ENCODE assay signal across 11 cellular contexts in the genomic region with DNA sequence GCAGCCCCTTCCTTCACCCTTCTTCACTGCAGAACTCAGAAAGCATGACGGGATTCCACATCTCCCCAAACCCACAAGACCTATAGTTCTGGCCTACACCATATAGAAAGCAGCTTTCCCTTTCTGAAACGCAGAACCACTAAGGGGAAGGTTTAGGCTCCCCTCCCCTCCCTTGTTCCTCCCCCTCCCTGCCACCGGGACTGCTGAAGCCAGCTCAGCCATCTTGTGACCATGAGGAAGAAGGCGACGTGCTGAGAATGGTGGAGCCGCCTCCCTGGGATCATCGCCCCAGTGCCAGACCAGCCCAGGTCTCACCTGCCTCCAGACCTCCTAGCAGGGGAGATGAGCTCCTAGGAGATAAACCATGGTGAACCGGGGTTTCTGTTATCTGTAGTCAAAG. TPM values are rescaled to one million over a fixed set of nuclear protein-coding genes. Genes with fewer than 3 reads are reported as not detected.
A peak's percentile ranks its signal among the peaks of the same experiment; 100 is the strongest.
DNase-seq lines count a peak whose midpoint lies in the region; ATAC-seq and TF ChIP-seq lines count a peak whose summit lies in the region.
"Had no signal": no experiment of that assay in that cellular context is flagged by ENCODE, and none has a peak within 500 bp of the region (broad histone marks: within the 10 kb centered on the region; RNA-seq: fewer than 3 reads in every experiment).

No MANE protein-coding gene starts in this region.

- no peak for ATAC-seq in memory B cell (ENCODE audit: low read depth)

- H3K27ac ChIP-seq in ascending aorta = peak overlapping the region; percentile 65 to 77
- H3K27ac ChIP-seq in stomach = peak overlapping the region in 4 of 5 donors; percentile 24 to 80 (median 56)

- WGBS in stomach, 5 donors = 76 to 87% (median 82%) methylated on average over 7 to 8 of the region's 8 CpGs

- intact Hi-C loops in ascending aorta (cut with DNase I) (loop anchor here (1.0 to 5.0 kb wide), 4 partner anchors 20 to 109 kb away; a partner anchor contains a TSS), stomach (cut with DNase I; ENCODE audit: low total_unique reads) (loop anchor here (5.0 kb wide), 1 partner anchor 36 kb away; no protein-coding TSS in a partner anchor)

- TF ChIP-seq EP300 in stomach (IDR thresholded peaks at IDR 0.05) = no peak

- H3K4me3 ChIP-seq in NB4 (ENCODE audit: low read depth, low read length) (no peak overlapping the region), ascending aorta (no peak overlapping the region), stomach (no peak overlapping the region)
- H3K4me3 ChIP-seq: GM12878, prostate gland had no signal

- H3K36me3 Mint-ChIP-seq in memory B cell = peaks cover 17% of the 10 kb centered on the region

- TF ChIP-seq POLR2A in NB4 (IDR thresholded peaks at IDR 0.05; ENCODE audit: extremely low read depth, insufficient read length) = no peak
- no peak for TF ChIP-seq POLR2A in stomach (IDR thresholded peaks at IDR 0.05)

- H3K4me1 Mint-ChIP-seq in memory B cell = peaks cover 18% of the 10 kb centered on the region

- H3K4me1 ChIP-seq in ascending aorta (no peaks in the 10 kb centered on the region), stomach (peaks cover 8 to 24% (median 14%) of the 10 kb centered on the region in 4 donors)
- H3K4me1 ChIP-seq: prostate gland had no signal

- H3K4me3 Mint-ChIP-seq in memory B cell = peak overlapping the region; percentile 14

- DNase-seq in NB4 (ENCODE audit: low read depth) = peak; percentile 25
- peak in 1 of 2 donors; percentile 68 for DNase-seq in ascending aorta (ENCODE audit: low spot score in 2 of 2)
- DNase-seq in memory B cell (ENCODE audit: low spot score in 2 of 2) = no peak
- DNase-seq in stomach = peak; percentile 25
- DNase-seq in activated gamma-delta T cell treated with Interleukin-2 at 50 U/mL for 16 hours = no peak
- no peak for DNase-seq in occipital lobe (lab: John Stamatoyannopoulos, UW)
- no peak for DNase-seq in OCI-M2 (lab: John Stamatoyannopoulos, UW; ENCODE audit: unreplicated experiment)
- DNase-seq: KBM-7, NCI-H2171 had no signal

- H3K27me3 ChIP-seq in ascending aorta (no peaks in the 10 kb centered on the region), stomach (no peaks in the 10 kb centered on the region)

- no peaks in the 10 kb centered on the region for H3K9me3 ChIP-seq in ascending aorta
- no peaks in the 10 kb centered on the region for H3K9me3 ChIP-seq in stomach
- H3K9me3 ChIP-seq: prostate gland had no signal

- H3K27me3 Mint-ChIP-seq in memory B cell = no peaks in the 10 kb centered on the region

- H3K9me3 Mint-ChIP-seq in memory B cell = no peaks in the 10 kb centered on the region

- TF ChIP-seq CTCF in NB4 (IDR thresholded peaks at IDR 0.05; ENCODE audit: low read depth, low read length) = no peak
- TF ChIP-seq CTCF in ascending aorta (IDR thresholded peaks at IDR 0.05) = no peak
- no peak for TF ChIP-seq CTCF in stomach (IDR thresholded peaks at IDR 0.05)

- H3K36me3 ChIP-seq in ascending aorta = peaks cover 14 to 31% of the 10 kb centered on the region in 2 donors
- H3K36me3 ChIP-seq in stomach = peaks cover 32 to 92% (median 84%) of the 10 kb centered on the region in 4 donors

- H3K27ac Mint-ChIP-seq in memory B cell = no peak overlapping the region

RNA-seq across cellular contexts. Expression of a gene that starts 19.6 kb away (rescaled TPM):
- total RNA-seq in ascending aorta = 222 TPM
- total RNA-seq in stomach = 100 to 1,000 TPM in 4 of 5 donors, 10 to 100 TPM in 1; 79.1 to 208 (median 160) TPM
- 100 to 1,000 TPM in 2 of 3 donors, 10 to 100 TPM in 1; 93.1 to 281 (median 144) TPM for polyA plus RNA-seq in stomach
- total RNA-seq in occipital lobe = 12.3 TPM

RNA-seq across cellular contexts. Expression of a gene that starts 48.0 kb away (rescaled TPM):
- total RNA-seq in ascending aorta = 7.7 TPM
- total RNA-seq in stomach = 10 to 100 TPM in 1 of 5 donors, 1 to 10 TPM in 2, under 1 TPM in 1, not detected in 1; 0.87 to 35.5 (median 5.5) TPM
- polyA plus RNA-seq in stomach = 10 to 100 TPM; 28.3 to 43.1 (median 41.9) TPM
- 8.0 TPM for total RNA-seq in occipital lobe

RNA-seq across cellular contexts. Expression of a gene that starts 48.6 kb away (rescaled TPM):
- total RNA-seq in ascending aorta (6.5 TPM), stomach (1 to 10 TPM in 3 of 5 donors, under 1 TPM in 1, not detected in 1; 0.58 to 9.4 (median 2.8) TPM), occipital lobe (1.6 TPM)
- 1 to 10 TPM; 2.0 to 3.5 (median 2.1) TPM for polyA plus RNA-seq in stomach

Comparison
In these comparisons a context has a peak if more than half of its experiments do, and no peak if none do; other contexts are left out.
1. DNase-seq: peak in NB4 (single experiment) and stomach (single experiment); none in memory B cell (0 of 2), activated gamma-delta T cell treated with Interleukin-2 at 50 U/mL for 16 hours (single experiment), occipital lobe (single experiment) and OCI-M2 (single experiment).